ENCODE assay signal across 15 cellular contexts in the genomic region with DNA sequence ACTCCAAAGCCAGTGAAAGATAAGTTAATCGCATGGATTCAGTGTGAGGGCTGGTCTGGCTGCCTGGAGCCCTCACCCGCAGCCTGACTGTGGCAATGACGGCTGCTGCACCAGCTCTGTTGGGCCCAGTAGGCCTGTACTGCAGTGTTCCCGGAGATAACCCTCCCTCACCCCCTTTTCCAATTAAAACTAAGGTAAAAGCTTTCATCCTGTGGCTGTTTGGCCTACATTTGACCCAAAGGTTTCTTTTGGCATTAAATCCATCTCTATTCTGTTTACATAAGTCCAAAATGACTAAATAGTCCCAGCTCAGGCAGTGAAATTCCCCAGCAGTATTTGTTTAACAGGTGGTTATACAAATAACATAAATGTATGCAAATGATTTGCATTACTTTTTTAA.
DNase-seq lines count a peak whose midpoint lies in the region; ATAC-seq and TF ChIP-seq lines count a peak whose summit lies in the region.
"Had no signal": no experiment of that assay in that cellular context is flagged by ENCODE, and none has a peak within 500 bp of the region (broad histone marks: within the 10 kb centered on the region; RNA-seq: fewer than 3 reads in every experiment).

No MANE protein-coding gene starts in this region.

- H3K27ac ChIP-seq in thoracic aorta, result peak overlapping the region; percentile 34 to 48

- no peak for DNase-seq in activated naive CD4-positive, alpha-beta T cell treated with anti-CD3 and anti-CD28 coated beads, Interleukin-2, amount 50 U/mL, for 72 hours (ENCODE audit: low spot score in 2 of 2)
- DNase-seq in NCI-H69 (lab: John Stamatoyannopoulos, UW) (peak; percentile 81), endothelial cell (ENCODE audit: low spot score) (no peak), thoracic aorta (ENCODE audit: low spot score) (no peak), SK-N-DZ (ENCODE audit: low spot score) (no peak), NCI-H2171 treated with DMSO at 0.1 percent for 48 hours (lab: John Stamatoyannopoulos, UW) (no peak), HUDEP-2 (lab: John Stamatoyannopoulos, UW; ENCODE audit: unreplicated experiment in 76 of 76) (no peak)
- DNase-seq: ACHN; activated naive CD4-positive, alpha-beta T cell treated with anti-CD3 and anti-CD28 coated beads for 36 hours; heart left ventricle; NCI-H2029; NCI-H774; stimulated activated naive CD4-positive, alpha-beta T cell had no signal

- no peak for ATAC-seq in activated naive CD4-positive, alpha-beta T cell treated with anti-CD3 and anti-CD28 coated beads, Interleukin-2, amount 50 U/mL, for 72 hours
- peak; percentile 34 for ATAC-seq in thoracic aorta (ENCODE audit: insufficient number of reproducible peaks, low FRiP score, low read depth)
- ATAC-seq: K562 had no signal

- H3K27ac Mint-ChIP-seq in activated naive CD4-positive, alpha-beta T cell treated with anti-CD3 and anti-CD28 coated beads, Interleukin-2, amount 50 U/mL, for 24 hours, result peak overlapping the region; percentile 85
- H3K27ac Mint-ChIP-seq in activated naive CD4-positive, alpha-beta T cell treated with anti-CD3 and anti-CD28 coated beads, Interleukin-2, amount 50 U/mL, for 72 hours, result peak overlapping the region in 1 of 2 donors; percentile 59
- H3K27ac Mint-ChIP-seq in endothelial cell (ENCODE audit: unreplicated experiment), result peak overlapping the region; percentile 7
- H3K27ac Mint-ChIP-seq: activated naive CD4-positive, alpha-beta T cell treated with anti-CD3 and anti-CD28 coated beads for 36 hours had no signal

- H3K36me3 Mint-ChIP-seq in activated naive CD4-positive, alpha-beta T cell treated with anti-CD3 and anti-CD28 coated beads, Interleukin-2, amount 50 U/mL, for 24 hours, result peaks cover 2% of the 10 kb centered on the region
- H3K36me3 Mint-ChIP-seq in activated naive CD4-positive, alpha-beta T cell treated with anti-CD3 and anti-CD28 coated beads, Interleukin-2, amount 50 U/mL, for 72 hours, result peaks cover 0 to 9% of the 10 kb centered on the region in 2 donors
- peaks cover 62% of the 10 kb centered on the region for H3K36me3 Mint-ChIP-seq in endothelial cell (ENCODE audit: low read depth, unreplicated experiment)

- H3K9me3 ChIP-seq in thoracic aorta, result no peaks in the 10 kb centered on the region
- H3K9me3 ChIP-seq: heart left ventricle had no signal

- no peak for TF ChIP-seq CTCF in endothelial cell (IDR thresholded peaks at IDR 0.05; ENCODE audit: unreplicated experiment)
- TF ChIP-seq CTCF in thoracic aorta (IDR thresholded peaks at IDR 0.05), result no peak

- peaks cover 15% of the 10 kb centered on the region for H3K36me3 ChIP-seq in thoracic aorta

- H3K4me1 Mint-ChIP-seq in activated naive CD4-positive, alpha-beta T cell treated with anti-CD3 and anti-CD28 coated beads, Interleukin-2, amount 50 U/mL, for 24 hours, result no peaks in the 10 kb centered on the region
- H3K4me1 Mint-ChIP-seq in endothelial cell (ENCODE audit: unreplicated experiment), result peaks cover 25% of the 10 kb centered on the region

- no peak overlapping the region for H3K4me3 ChIP-seq in thoracic aorta
- H3K4me3 ChIP-seq: heart left ventricle, K562 had no signal

- no peak overlapping the region for H3K4me3 Mint-ChIP-seq in activated naive CD4-positive, alpha-beta T cell treated with anti-CD3 and anti-CD28 coated beads, Interleukin-2, amount 50 U/mL, for 24 hours
- peak overlapping the region; percentile 51 for H3K4me3 Mint-ChIP-seq in endothelial cell (ENCODE audit: unreplicated experiment)
- H3K4me3 Mint-ChIP-seq: activated naive CD4-positive, alpha-beta T cell treated with anti-CD3 and anti-CD28 coated beads for 36 hours had no signal

- peaks cover 7 to 52% of the 10 kb centered on the region in 2 donors for H3K4me1 ChIP-seq in thoracic aorta (ENCODE audit: control insufficient read depth in 1 of 2, low read depth in 2 of 2)

- H3K27me3 Mint-ChIP-seq in activated naive CD4-positive, alpha-beta T cell treated with anti-CD3 and anti-CD28 coated beads, Interleukin-2, amount 50 U/mL, for 24 hours, result peaks cover 17% of the 10 kb centered on the region
- H3K27me3 Mint-ChIP-seq in endothelial cell (ENCODE audit: unreplicated experiment), result peaks cover 4% of the 10 kb centered on the region

- H3K27me3 ChIP-seq in thoracic aorta (replicated peaks; ENCODE audit: insufficient read depth), result no peaks in the 10 kb centered on the region
- H3K27me3 ChIP-seq: heart left ventricle had no signal

- peaks cover 7% of the 10 kb centered on the region for H3K9me3 Mint-ChIP-seq in activated naive CD4-positive, alpha-beta T cell treated with anti-CD3 and anti-CD28 coated beads, Interleukin-2, amount 50 U/mL, for 24 hours
- H3K9me3 Mint-ChIP-seq in activated naive CD4-positive, alpha-beta T cell treated with anti-CD3 and anti-CD28 coated beads, Interleukin-2, amount 50 U/mL, for 72 hours, result no peaks in the 10 kb centered on the region
- H3K9me3 Mint-ChIP-seq in endothelial cell (ENCODE audit: unreplicated experiment), result no peaks in the 10 kb centered on the region
- H3K9me3 Mint-ChIP-seq: activated naive CD4-positive, alpha-beta T cell treated with anti-CD3 and anti-CD28 coated beads for 36 hours had no signal
